12 cellular contexts compared by ENCODE assay signal in genomic region chr1:219090618-219091017, GRCh38.
DNase-seq lines count a peak whose midpoint lies in the region; ATAC-seq, FAIRE-seq and TF ChIP-seq lines count a peak whose summit lies in the region.
"Had no signal": no experiment of that assay in that cellular context is flagged by ENCODE, and none has a peak within 500 bp of the region (broad histone marks: within the 10 kb centered on the region; RNA-seq: fewer than 3 reads in every experiment).

No MANE protein-coding gene starts in this region.

- no peak overlapping the region for H3K4me2 ChIP-seq in GM12878 (ENCODE audit: control insufficient read depth, insufficient read depth)

- CTCF ChIA-PET in GM12878 (lab: Yijun Ruan, JAX), result interaction anchor here (1.3 to 2.0 kb wide), 4 partner anchors 84 to 117 kb away, joined by 3 to 8 read pairs (median 4); partner anchors contain the start of gene LYPLAL1

- POLR2A ChIA-PET in GM12878 (lab: Charles Lee), result interaction anchor here (0.7 to 1.5 kb wide), 3 partner anchors 84 to 98 kb away, joined by 3 to 8 read pairs (median 4); no protein-coding TSS in a partner anchor

- no peak for DNase-seq in GM12878 (ENCODE audit: low read depth, low spot score)
- no peak for DNase-seq in activated CD4-positive, alpha-beta T cell treated with anti-CD3 and anti-CD28 coated beads, Interleukin-2, amount 50 U/mL, for 1 hour
- no peak for DNase-seq in stimulated activated CD4-positive, alpha-beta T cell treated with anti-CD3 and anti-CD28 coated beads, Interleukin-2, amount 100 ng/mL, for 24 hours
- DNase-seq in thyroid gland, result no peak
- DNase-seq in NCI-H2171 treated with DMSO at 0.1 percent for 48 hours (lab: John Stamatoyannopoulos, UW), result no peak
- DNase-seq: activated CD4-positive, alpha-beta T cell treated with anti-CD3 and anti-CD28 coated beads for 1 hour; DMS153; mammary epithelial cell; NCI-H345 had no signal

- H3K27ac ChIP-seq in GM12878 (ENCODE audit: control insufficient read depth, insufficient read depth) (peak overlapping the region; percentile 51; the same call in 1 of the 2 replicates), thyroid gland (no peak overlapping the region)

- BruUV-seq in GM12878 (replicated peaks; lab: Mats Ljungman, UMichigan), result no TSS peak

- peak; percentile 30 to 88; a peak in 3 of 4 replicates for TF ChIP-seq EP300 in GM12878 (IDR thresholded peaks at IDR 0.05; ENCODE audit: borderline replicate concordance in 1 of 2, control insufficient read depth in 1 of 2, low read depth in 2 of 2, low read length in 2 of 2)

- no peak overlapping the region for H3K9ac ChIP-seq in GM12878 (ENCODE audit: control insufficient read depth, insufficient read depth, low read length)

- peak; percentile 67 for ATAC-seq in GM18520 (IDR thresholded peaks at IDR 0.05; ENCODE audit: unreplicated experiment)
- peak; percentile 75 for ATAC-seq in GM21786 (IDR thresholded peaks at IDR 0.05; ENCODE audit: unreplicated experiment)
- peak; percentile 68 for ATAC-seq in HG03442 (IDR thresholded peaks at IDR 0.05; ENCODE audit: unreplicated experiment)
- peak; percentile 86 for ATAC-seq in GM12878

- no peaks in the 10 kb centered on the region for H3K79me2 ChIP-seq in GM12878 (ENCODE audit: control insufficient read depth, insufficient read depth, low read length)

- intact Hi-C loops in GM12878 (cut with micrococcal nuclease; ENCODE audit: unreplicated experiment) (loop anchor here (2.0 to 5.0 kb wide), 2 partner anchors 42 to 98 kb away; no protein-coding TSS in a partner anchor), thyroid gland (cut with DNase I) (no loop called here)

- 0% methylated on average over 1 of the region's 1 CpG for WGBS in GM12878 (ENCODE audit: insufficient coverage, insufficient replicate concordance, low lambda C conversion rate, missing lambda C conversion rate)
- 88 to 92% methylated on average over 1 of the region's 1 CpG for WGBS in thyroid gland, 2 donors

- H2AFZ ChIP-seq in GM12878 (ENCODE audit: control insufficient read depth, low read depth, low read length), result no peak overlapping the region

- H3K4me1 ChIP-seq in GM12878 (ENCODE audit: control insufficient read depth, insufficient read depth, low read length) (peaks cover 21% of the 10 kb centered on the region), thyroid gland (no peaks in the 10 kb centered on the region)

- RAD21 ChIA-PET in GM12878 (lab: Charles Lee; ENCODE audit: unreplicated experiment), result interaction anchor here (1.0 to 5.1 kb wide), 7 partner anchors 9 to 98 kb away, joined by 3 to 34 read pairs (median 3); partner anchors contain the start of gene LYPLAL1

- H4K20me1 ChIP-seq in GM12878 (ENCODE audit: control insufficient read depth, insufficient read depth), result no peaks in the 10 kb centered on the region

- SMC1A ChIA-PET in GM12878 (lab: Charles Lee; ENCODE audit: uncharacterized antibody, unreplicated experiment), result interaction anchor here (0.7 to 2.6 kb wide), 8 partner anchors 9 to 98 kb away, joined by 3 to 13 read pairs (median 6); partner anchors contain the start of gene LYPLAL1

- TF ChIP-seq RAD21 in GM12878 (IDR thresholded peaks at IDR 0.05; ENCODE audit: insufficient read depth, low read depth, low read length), result no peak

- in situ Hi-C loops in GM12878 (cut with MboI), result no loop called here

- TF ChIP-seq POLR2A in GM12878 (IDR thresholded peaks at IDR 0.05; ENCODE audit: low read depth, low read length), result no peak
- no peak for TF ChIP-seq POLR2A in thyroid gland (IDR thresholded peaks at IDR 0.05)

- H3K4me3 ChIP-seq in GM12878, result no peak overlapping the region
- H3K4me3 ChIP-seq in thyroid gland (replicated peaks in 1 of 3), result no peak overlapping the region

- TF ChIP-seq CTCF in GM12878 (IDR thresholded peaks at IDR 0.05 in 2 of 3, conservative IDR thresholded peaks at IDR 0.05 in 1 of 3; ENCODE audit: control insufficient read depth in 2 of 3, extremely low read depth in 1 of 3, insufficient read depth in 1 of 3, low read depth in 3 of 3, low read length in 3 of 3) (no peak), thyroid gland (IDR thresholded peaks at IDR 0.05) (no peak)

- peak; percentile 94 for FAIRE-seq in GM12878 (lab: Jason Lieb, UNC)

- H3K36me3 ChIP-seq in GM12878 (ENCODE audit: control insufficient read depth in 2 of 2, insufficient read depth in 2 of 2, low read length in 1 of 2), result no peaks in the 10 kb centered on the region
- H3K36me3 ChIP-seq in thyroid gland, result no peaks in the 10 kb centered on the region

- H3K27me3 ChIP-seq in GM12878 (replicated peaks in 1 of 2; ENCODE audit: control insufficient read depth in 2 of 2, insufficient read depth in 2 of 2, low read length in 1 of 2) (no peaks in the 10 kb centered on the region), thyroid gland (no peaks in the 10 kb centered on the region)

- H3K9me3 ChIP-seq in GM12878 (replicated peaks; ENCODE audit: control insufficient read depth, insufficient read depth, low read length) (no peaks in the 10 kb centered on the region; the same call in 2 of the 3 replicates), thyroid gland (no peaks in the 10 kb centered on the region)

TF ChIP-seq in GM12878, 131 proteins besides CTCF, POLR2A, EP300 and RAD21 (continues in another document):
- TF ChIP-seq ZBTB40 (IDR thresholded peaks at IDR 0.05; ENCODE audit: borderline replicate concordance) (no peak; the same call in 1 of the 2 replicates), NR2F1 (conservative IDR thresholded peaks at IDR 0.05) (no peak), GATAD2B (conservative IDR thresholded peaks at IDR 0.05; ENCODE audit: low read depth) (no peak), RBBP5 (conservative IDR thresholded peaks at IDR 0.05) (no peak), ZNF592 (IDR thresholded peaks at IDR 0.05) (no peak), ZBED1 (IDR thresholded peaks at IDR 0.05; ENCODE audit: borderline replicate concordance) (no peak), GABPA (IDR thresholded peaks at IDR 0.05; ENCODE audit: low read depth) (no peak), PAX5 (IDR thresholded peaks at IDR 0.05; ENCODE audit: borderline replicate concordance, low read depth, low read length) (no peak), KDM1A (IDR thresholded peaks at IDR 0.05; ENCODE audit: borderline replicate concordance) (no peak), STAT1 (conservative IDR thresholded peaks at IDR 0.05) (no peak), POU2F2 (IDR thresholded peaks at IDR 0.05; ENCODE audit: borderline replicate concordance, low read depth, low read length) (no peak), JUNB (IDR thresholded peaks at IDR 0.05) (peak; percentile 36; the same call in 1 of the 2 replicates), DPF2 (IDR thresholded peaks at IDR 0.05) (peak; percentile 77)
